Comparison of ENCODE assay signal across 2 cellular contexts in the genomic region with DNA sequence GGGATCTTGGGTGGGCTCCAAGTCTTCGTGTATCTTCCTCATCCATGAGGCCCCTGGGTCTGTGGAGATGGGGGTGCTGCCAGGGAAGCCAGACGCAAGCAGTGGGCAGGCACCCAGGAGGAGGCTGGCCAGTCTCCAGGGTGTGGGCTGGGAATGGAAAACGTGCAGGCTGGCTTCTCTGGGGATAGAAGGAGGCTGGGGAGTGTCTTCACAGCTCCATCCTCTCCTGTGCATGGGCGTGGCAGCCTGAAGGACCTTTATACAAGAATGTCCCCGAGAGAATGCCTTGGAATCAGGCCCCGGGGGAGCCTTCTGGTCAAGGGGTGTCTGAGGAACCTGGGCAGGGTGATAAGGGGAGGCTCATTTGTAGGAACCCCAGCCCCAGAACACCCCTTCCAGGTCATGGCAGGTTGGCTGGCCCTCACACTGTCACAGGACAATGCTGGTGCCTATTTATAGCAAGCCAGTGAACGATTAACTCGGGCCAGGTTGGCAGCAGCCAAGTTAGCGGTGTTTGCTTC.
A peak's percentile ranks its signal among the peaks of the same experiment; 100 is the strongest.
TF ChIP-seq lines count a peak whose summit lies in the region.

No MANE protein-coding gene starts in this region.

TF ChIP-seq in SK-N-SH, 30 proteins besides CTCF, POLR2A, EP300 and RAD21 (continued from another document):
- TF ChIP-seq, protein P1, sequence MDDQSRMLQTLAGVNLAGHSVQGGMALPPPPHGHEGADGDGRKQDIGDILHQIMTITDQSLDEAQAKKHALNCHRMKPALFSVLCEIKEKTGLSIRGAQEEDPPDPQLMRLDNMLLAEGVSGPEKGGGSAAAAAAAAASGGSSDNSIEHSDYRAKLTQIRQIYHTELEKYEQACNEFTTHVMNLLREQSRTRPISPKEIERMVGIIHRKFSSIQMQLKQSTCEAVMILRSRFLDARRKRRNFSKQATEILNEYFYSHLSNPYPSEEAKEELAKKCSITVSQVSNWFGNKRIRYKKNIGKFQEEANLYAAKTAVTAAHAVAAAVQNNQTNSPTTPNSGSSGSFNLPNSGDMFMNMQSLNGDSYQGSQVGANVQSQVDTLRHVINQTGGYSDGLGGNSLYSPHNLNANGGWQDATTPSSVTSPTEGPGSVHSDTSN (IDR thresholded peaks at IDR 0.05): no peak
- no peak for TF ChIP-seq MEF2A (IDR thresholded peaks at IDR 0.05; ENCODE audit: borderline replicate concordance, low read depth)
- 0 out of 2 replicates have a peak, but pooled peaks have one; percentile 31 for TF ChIP-seq MXI1 (IDR thresholded peaks at IDR 0.05; ENCODE audit: low read depth, low read length)
- TF ChIP-seq, protein P2, sequence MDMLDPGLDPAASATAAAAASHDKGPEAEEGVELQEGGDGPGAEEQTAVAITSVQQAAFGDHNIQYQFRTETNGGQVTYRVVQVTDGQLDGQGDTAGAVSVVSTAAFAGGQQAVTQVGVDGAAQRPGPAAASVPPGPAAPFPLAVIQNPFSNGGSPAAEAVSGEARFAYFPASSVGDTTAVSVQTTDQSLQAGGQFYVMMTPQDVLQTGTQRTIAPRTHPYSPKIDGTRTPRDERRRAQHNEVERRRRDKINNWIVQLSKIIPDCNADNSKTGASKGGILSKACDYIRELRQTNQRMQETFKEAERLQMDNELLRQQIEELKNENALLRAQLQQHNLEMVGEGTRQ (IDR thresholded peaks at IDR 0.05; ENCODE audit: borderline replicate concordance, low read depth, low read length): no peak

TF ChIP-seq in SK-N-SH treated with all-trans-retinoic acid at 6 μM for 48 hours, 23 proteins besides CTCF, POLR2A, EP300 and RAD21 (continued from another document):
- TF ChIP-seq, protein P3, sequence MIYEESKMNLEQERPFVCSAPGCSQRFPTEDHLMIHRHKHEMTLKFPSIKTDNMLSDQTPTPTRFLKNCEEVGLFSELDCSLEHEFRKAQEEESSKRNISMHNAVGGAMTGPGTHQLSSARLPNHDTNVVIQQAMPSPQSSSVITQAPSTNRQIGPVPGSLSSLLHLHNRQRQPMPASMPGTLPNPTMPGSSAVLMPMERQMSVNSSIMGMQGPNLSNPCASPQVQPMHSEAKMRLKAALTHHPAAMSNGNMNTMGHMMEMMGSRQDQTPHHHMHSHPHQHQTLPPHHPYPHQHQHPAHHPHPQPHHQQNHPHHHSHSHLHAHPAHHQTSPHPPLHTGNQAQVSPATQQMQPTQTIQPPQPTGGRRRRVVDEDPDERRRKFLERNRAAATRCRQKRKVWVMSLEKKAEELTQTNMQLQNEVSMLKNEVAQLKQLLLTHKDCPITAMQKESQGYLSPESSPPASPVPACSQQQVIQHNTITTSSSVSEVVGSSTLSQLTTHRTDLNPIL (CRISPR knock-in tag; IDR thresholded peaks at IDR 0.05; ENCODE audit: low read depth): no peak
- TF ChIP-seq ZNF8 (CRISPR knock-in tag; IDR thresholded peaks at IDR 0.05) (no peak), ZFP30 (CRISPR knock-in tag; IDR thresholded peaks at IDR 0.05) (no peak), ARNTL (CRISPR knock-in tag; IDR thresholded peaks at IDR 0.05; ENCODE audit: borderline replicate concordance, low read depth) (no peak), BACH2 (CRISPR knock-in tag; IDR thresholded peaks at IDR 0.05; ENCODE audit: borderline replicate concordance) (no peak), ZFP3 (CRISPR knock-in tag; IDR thresholded peaks at IDR 0.05) (no peak), ESRRG (CRISPR knock-in tag; IDR thresholded peaks at IDR 0.05) (no peak), PPARA (CRISPR knock-in tag; IDR thresholded peaks at IDR 0.05; ENCODE audit: borderline replicate concordance) (no peak), RARB (CRISPR knock-in tag; IDR thresholded peaks at IDR 0.05) (no peak), TCF4 (CRISPR knock-in tag; IDR thresholded peaks at IDR 0.05; ENCODE audit: borderline replicate concordance) (no peak), CSDC2 (CRISPR knock-in tag; IDR thresholded peaks at IDR 0.05) (no peak), GLIS3 (CRISPR knock-in tag; IDR thresholded peaks at IDR 0.05) (no peak), TOX (CRISPR knock-in tag; IDR thresholded peaks at IDR 0.05; ENCODE audit: borderline replicate concordance) (no peak), ZC3H10 (CRISPR knock-in tag; IDR thresholded peaks at IDR 0.05) (no peak), OSR1 (CRISPR knock-in tag; IDR thresholded peaks at IDR 0.05) (no peak)
- TF ChIP-seq, protein P4, sequence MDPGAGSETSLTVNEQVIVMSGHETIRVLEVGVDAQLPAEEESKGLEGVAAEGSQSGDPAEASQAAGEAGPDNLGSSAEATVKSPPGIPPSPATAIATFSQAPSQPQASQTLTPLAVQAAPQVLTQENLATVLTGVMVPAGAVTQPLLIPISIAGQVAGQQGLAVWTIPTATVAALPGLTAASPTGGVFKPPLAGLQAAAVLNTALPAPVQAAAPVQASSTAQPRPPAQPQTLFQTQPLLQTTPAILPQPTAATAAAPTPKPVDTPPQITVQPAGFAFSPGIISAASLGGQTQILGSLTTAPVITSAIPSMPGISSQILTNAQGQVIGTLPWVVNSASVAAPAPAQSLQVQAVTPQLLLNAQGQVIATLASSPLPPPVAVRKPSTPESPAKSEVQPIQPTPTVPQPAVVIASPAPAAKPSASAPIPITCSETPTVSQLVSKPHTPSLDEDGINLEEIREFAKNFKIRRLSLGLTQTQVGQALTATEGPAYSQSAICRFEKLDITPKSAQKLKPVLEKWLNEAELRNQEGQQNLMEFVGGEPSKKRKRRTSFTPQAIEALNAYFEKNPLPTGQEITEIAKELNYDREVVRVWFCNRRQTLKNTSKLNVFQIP (CRISPR knock-in tag; IDR thresholded peaks at IDR 0.05; ENCODE audit: borderline replicate concordance, low read depth): no peak
- TF ChIP-seq, protein P5, sequence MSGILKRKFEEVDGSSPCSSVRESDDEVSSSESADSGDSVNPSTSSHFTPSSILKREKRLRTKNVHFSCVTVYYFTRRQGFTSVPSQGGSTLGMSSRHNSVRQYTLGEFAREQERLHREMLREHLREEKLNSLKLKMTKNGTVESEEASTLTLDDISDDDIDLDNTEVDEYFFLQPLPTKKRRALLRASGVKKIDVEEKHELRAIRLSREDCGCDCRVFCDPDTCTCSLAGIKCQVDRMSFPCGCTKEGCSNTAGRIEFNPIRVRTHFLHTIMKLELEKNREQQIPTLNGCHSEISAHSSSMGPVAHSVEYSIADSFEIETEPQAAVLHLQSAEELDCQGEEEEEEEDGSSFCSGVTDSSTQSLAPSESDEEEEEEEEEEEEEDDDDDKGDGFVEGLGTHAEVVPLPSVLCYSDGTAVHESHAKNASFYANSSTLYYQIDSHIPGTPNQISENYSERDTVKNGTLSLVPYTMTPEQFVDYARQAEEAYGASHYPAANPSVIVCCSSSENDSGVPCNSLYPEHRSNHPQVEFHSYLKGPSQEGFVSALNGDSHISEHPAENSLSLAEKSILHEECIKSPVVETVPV (CRISPR knock-in tag; IDR thresholded peaks at IDR 0.05): no peak
- TF ChIP-seq, protein P6, sequence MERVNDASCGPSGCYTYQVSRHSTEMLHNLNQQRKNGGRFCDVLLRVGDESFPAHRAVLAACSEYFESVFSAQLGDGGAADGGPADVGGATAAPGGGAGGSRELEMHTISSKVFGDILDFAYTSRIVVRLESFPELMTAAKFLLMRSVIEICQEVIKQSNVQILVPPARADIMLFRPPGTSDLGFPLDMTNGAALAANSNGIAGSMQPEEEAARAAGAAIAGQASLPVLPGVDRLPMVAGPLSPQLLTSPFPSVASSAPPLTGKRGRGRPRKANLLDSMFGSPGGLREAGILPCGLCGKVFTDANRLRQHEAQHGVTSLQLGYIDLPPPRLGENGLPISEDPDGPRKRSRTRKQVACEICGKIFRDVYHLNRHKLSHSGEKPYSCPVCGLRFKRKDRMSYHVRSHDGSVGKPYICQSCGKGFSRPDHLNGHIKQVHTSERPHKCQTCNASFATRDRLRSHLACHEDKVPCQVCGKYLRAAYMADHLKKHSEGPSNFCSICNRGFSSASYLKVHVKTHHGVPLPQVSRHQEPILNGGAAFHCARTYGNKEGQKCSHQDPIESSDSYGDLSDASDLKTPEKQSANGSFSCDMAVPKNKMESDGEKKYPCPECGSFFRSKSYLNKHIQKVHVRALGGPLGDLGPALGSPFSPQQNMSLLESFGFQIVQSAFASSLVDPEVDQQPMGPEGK (CRISPR knock-in tag; IDR thresholded peaks at IDR 0.05; ENCODE audit: borderline replicate concordance): no peak
